ENCODE assay signal across 1 cellular context in the genomic region with DNA sequence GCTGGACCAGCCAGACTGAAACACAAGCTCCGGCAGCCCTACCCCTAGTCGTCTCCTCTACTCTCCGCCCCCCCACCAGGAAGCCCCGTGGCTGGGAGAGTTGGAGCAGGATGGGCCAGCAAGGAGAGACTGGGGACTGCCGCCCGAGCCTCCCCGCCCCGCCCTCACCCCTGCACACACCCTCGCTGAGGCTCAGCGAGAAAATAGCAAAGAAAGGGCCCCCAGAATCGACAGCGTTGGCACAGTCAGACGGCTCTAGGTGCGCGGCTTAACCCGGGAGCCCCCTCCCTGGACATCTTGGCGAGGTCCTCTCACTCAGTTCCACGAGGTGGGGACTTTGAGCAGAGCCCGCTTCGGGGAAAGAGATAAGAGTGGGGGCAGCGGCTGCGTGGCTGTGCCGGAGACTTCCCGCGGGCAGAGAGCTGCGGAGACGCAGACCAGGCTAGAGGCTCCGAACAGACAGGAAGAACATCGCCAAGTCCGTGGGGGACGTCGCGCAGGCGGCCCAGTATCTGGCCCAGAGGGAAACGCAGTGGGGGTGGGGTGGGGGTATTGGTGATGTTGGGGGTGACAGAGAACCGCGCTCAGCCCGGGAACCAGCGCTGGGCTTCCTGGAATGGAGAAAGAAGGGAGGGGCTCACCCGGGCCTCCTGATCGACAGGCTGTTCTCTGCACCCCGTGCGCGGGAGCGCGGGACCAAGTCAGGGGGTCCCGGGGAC.
TF ChIP-seq lines count a peak whose summit lies in the region.

No MANE protein-coding gene starts in this region.

TF ChIP-seq in K562, 482 proteins besides CTCF, POLR2A, EP300 and RAD21 (continued from another document and continues in another):
- TF ChIP-seq DNMT1 (IDR thresholded peaks at IDR 0.05) (no peak), MEIS2 (IDR thresholded peaks at IDR 0.05; ENCODE audit: partially characterized antibody) (no peak), ZNF57 (CRISPR knock-in tag; IDR thresholded peaks at IDR 0.05) (no peak), BCL6 (CRISPR knock-in tag; IDR thresholded peaks at IDR 0.05) (no peak), KDM2B (CRISPR knock-in tag; IDR thresholded peaks at IDR 0.05) (0 out of 2 replicates have a peak, but pooled peaks have one; percentile 65), NELFE (IDR thresholded peaks at IDR 0.05; ENCODE audit: insufficient read depth, insufficient read length) (no peak), PTRF (tag; IDR thresholded peaks at IDR 0.05) (no peak), RAD51 (IDR thresholded peaks at IDR 0.05; ENCODE audit: borderline replicate concordance, low read depth) (no peak), STAG1 (CRISPR knock-in tag; IDR thresholded peaks at IDR 0.05; ENCODE audit: borderline replicate concordance) (no peak), GTF2E2 (tag; IDR thresholded peaks at IDR 0.05) (no peak), BRD4 (IDR thresholded peaks at IDR 0.05) (no peak), ZNF644 (tag; IDR thresholded peaks at IDR 0.05; ENCODE audit: low read depth) (no peak), ZNF311 (CRISPR knock-in tag; IDR thresholded peaks at IDR 0.05) (no peak), IFI16 (CRISPR knock-in tag; IDR thresholded peaks at IDR 0.05) (no peak), SETDB1 (IDR thresholded peaks at IDR 0.05; ENCODE audit: low read length) (no peak), RFX1 (IDR thresholded peaks at IDR 0.05) (no peak), EHMT2 (IDR thresholded peaks at IDR 0.05) (no peak), TCFL5 (CRISPR knock-in tag; conservative IDR thresholded peaks at IDR 0.05) (no peak), KLF6 (CRISPR knock-in tag; IDR thresholded peaks at IDR 0.05; ENCODE audit: borderline replicate concordance) (no peak), ESRRA (IDR thresholded peaks at IDR 0.05; ENCODE audit: borderline replicate concordance, low read depth) (no peak), CHD2 (IDR thresholded peaks at IDR 0.05; ENCODE audit: low read depth, low read length) (no peak), TCF7L2 (IDR thresholded peaks at IDR 0.05; ENCODE audit: low read depth, low read length) (no peak), SRSF9 (IDR thresholded peaks at IDR 0.05; ENCODE audit: borderline replicate concordance, low read depth, low read length) (no peak), ZNF431 (CRISPR knock-in tag; IDR thresholded peaks at IDR 0.05) (no peak), MYBL2 (IDR thresholded peaks at IDR 0.05; ENCODE audit: low read depth) (no peak), MYBL2 (CRISPR knock-in tag; IDR thresholded peaks at IDR 0.05; ENCODE audit: borderline replicate concordance) (no peak), ZNF263 (CRISPR knock-in tag; IDR thresholded peaks at IDR 0.05; ENCODE audit: borderline replicate concordance) (no peak), FOXA3 (CRISPR knock-in tag; conservative IDR thresholded peaks at IDR 0.05 in 1 of 2, IDR thresholded peaks at IDR 0.05 in 1 of 2) (no peak), TRIM28 (IDR thresholded peaks at IDR 0.05) (no peak), ZNF347 (CRISPR knock-in tag; IDR thresholded peaks at IDR 0.05; ENCODE audit: low read depth) (no peak), POLR2AphosphoS5 (IDR thresholded peaks at IDR 0.05; ENCODE audit: control insufficient read depth, insufficient read depth, low read depth, low read length) (no peak), KHSRP (IDR thresholded peaks at IDR 0.05) (no peak), MAFF (IDR thresholded peaks at IDR 0.05; ENCODE audit: low read length) (no peak), BRD9 (IDR thresholded peaks at IDR 0.05; ENCODE audit: low read depth, partially characterized antibody) (no peak), NR2F6 (CRISPR knock-in tag; IDR thresholded peaks at IDR 0.05) (no peak), ATF1 (CRISPR knock-in tag; IDR thresholded peaks at IDR 0.05) (no peak), ATF1 (tag; IDR thresholded peaks at IDR 0.05) (no peak), KLF16 (IDR thresholded peaks at IDR 0.05) (no peak), TAL1 (IDR thresholded peaks at IDR 0.05) (no peak), DACH1 (IDR thresholded peaks at IDR 0.05; ENCODE audit: partially characterized antibody) (no peak), NFATC3 (IDR thresholded peaks at IDR 0.05) (no peak), SRF (CRISPR knock-in tag; IDR thresholded peaks at IDR 0.05) (no peak; a peak in 1 of 4 replicates), NR3C1 (CRISPR knock-in tag; IDR thresholded peaks at IDR 0.05) (no peak)
- TF ChIP-seq, protein P1, sequence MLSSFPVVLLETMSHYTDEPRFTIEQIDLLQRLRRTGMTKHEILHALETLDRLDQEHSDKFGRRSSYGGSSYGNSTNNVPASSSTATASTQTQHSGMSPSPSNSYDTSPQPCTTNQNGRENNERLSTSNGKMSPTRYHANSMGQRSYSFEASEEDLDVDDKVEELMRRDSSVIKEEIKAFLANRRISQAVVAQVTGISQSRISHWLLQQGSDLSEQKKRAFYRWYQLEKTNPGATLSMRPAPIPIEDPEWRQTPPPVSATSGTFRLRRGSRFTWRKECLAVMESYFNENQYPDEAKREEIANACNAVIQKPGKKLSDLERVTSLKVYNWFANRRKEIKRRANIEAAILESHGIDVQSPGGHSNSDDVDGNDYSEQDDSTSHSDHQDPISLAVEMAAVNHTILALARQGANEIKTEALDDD (IDR thresholded peaks at IDR 0.05): no peak
- TF ChIP-seq, protein P2, sequence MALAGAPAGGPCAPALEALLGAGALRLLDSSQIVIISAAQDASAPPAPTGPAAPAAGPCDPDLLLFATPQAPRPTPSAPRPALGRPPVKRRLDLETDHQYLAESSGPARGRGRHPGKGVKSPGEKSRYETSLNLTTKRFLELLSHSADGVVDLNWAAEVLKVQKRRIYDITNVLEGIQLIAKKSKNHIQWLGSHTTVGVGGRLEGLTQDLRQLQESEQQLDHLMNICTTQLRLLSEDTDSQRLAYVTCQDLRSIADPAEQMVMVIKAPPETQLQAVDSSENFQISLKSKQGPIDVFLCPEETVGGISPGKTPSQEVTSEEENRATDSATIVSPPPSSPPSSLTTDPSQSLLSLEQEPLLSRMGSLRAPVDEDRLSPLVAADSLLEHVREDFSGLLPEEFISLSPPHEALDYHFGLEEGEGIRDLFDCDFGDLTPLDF (CRISPR knock-in tag; IDR thresholded peaks at IDR 0.05): no peak
- TF ChIP-seq, protein P3, sequence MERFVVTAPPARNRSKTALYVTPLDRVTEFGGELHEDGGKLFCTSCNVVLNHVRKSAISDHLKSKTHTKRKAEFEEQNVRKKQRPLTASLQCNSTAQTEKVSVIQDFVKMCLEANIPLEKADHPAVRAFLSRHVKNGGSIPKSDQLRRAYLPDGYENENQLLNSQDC (CRISPR knock-in tag; IDR thresholded peaks at IDR 0.05): no peak
- TF ChIP-seq, protein P4, sequence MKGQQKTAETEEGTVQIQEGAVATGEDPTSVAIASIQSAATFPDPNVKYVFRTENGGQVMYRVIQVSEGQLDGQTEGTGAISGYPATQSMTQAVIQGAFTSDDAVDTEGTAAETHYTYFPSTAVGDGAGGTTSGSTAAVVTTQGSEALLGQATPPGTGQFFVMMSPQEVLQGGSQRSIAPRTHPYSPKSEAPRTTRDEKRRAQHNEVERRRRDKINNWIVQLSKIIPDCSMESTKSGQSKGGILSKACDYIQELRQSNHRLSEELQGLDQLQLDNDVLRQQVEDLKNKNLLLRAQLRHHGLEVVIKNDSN (CRISPR knock-in tag; IDR thresholded peaks at IDR 0.05): no peak
- TF ChIP-seq, protein P5, sequence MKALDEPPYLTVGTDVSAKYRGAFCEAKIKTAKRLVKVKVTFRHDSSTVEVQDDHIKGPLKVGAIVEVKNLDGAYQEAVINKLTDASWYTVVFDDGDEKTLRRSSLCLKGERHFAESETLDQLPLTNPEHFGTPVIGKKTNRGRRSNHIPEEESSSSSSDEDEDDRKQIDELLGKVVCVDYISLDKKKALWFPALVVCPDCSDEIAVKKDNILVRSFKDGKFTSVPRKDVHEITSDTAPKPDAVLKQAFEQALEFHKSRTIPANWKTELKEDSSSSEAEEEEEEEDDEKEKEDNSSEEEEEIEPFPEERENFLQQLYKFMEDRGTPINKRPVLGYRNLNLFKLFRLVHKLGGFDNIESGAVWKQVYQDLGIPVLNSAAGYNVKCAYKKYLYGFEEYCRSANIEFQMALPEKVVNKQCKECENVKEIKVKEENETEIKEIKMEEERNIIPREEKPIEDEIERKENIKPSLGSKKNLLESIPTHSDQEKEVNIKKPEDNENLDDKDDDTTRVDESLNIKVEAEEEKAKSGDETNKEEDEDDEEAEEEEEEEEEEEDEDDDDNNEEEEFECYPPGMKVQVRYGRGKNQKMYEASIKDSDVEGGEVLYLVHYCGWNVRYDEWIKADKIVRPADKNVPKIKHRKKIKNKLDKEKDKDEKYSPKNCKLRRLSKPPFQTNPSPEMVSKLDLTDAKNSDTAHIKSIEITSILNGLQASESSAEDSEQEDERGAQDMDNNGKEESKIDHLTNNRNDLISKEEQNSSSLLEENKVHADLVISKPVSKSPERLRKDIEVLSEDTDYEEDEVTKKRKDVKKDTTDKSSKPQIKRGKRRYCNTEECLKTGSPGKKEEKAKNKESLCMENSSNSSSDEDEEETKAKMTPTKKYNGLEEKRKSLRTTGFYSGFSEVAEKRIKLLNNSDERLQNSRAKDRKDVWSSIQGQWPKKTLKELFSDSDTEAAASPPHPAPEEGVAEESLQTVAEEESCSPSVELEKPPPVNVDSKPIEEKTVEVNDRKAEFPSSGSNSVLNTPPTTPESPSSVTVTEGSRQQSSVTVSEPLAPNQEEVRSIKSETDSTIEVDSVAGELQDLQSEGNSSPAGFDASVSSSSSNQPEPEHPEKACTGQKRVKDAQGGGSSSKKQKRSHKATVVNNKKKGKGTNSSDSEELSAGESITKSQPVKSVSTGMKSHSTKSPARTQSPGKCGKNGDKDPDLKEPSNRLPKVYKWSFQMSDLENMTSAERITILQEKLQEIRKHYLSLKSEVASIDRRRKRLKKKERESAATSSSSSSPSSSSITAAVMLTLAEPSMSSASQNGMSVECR (CRISPR knock-in tag; IDR thresholded peaks at IDR 0.05): no peak
- TF ChIP-seq, protein P6, sequence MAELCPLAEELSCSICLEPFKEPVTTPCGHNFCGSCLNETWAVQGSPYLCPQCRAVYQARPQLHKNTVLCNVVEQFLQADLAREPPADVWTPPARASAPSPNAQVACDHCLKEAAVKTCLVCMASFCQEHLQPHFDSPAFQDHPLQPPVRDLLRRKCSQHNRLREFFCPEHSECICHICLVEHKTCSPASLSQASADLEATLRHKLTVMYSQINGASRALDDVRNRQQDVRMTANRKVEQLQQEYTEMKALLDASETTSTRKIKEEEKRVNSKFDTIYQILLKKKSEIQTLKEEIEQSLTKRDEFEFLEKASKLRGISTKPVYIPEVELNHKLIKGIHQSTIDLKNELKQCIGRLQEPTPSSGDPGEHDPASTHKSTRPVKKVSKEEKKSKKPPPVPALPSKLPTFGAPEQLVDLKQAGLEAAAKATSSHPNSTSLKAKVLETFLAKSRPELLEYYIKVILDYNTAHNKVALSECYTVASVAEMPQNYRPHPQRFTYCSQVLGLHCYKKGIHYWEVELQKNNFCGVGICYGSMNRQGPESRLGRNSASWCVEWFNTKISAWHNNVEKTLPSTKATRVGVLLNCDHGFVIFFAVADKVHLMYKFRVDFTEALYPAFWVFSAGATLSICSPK (IDR thresholded peaks at IDR 0.05; ENCODE audit: borderline replicate concordance): no peak
- TF ChIP-seq, protein P7, sequence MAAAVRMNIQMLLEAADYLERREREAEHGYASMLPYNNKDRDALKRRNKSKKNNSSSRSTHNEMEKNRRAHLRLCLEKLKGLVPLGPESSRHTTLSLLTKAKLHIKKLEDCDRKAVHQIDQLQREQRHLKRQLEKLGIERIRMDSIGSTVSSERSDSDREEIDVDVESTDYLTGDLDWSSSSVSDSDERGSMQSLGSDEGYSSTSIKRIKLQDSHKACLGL (CRISPR knock-in tag; IDR thresholded peaks at IDR 0.05; ENCODE audit: borderline replicate concordance, poor library complexity, severe bottlenecking): no peak
- TF ChIP-seq, protein P8, sequence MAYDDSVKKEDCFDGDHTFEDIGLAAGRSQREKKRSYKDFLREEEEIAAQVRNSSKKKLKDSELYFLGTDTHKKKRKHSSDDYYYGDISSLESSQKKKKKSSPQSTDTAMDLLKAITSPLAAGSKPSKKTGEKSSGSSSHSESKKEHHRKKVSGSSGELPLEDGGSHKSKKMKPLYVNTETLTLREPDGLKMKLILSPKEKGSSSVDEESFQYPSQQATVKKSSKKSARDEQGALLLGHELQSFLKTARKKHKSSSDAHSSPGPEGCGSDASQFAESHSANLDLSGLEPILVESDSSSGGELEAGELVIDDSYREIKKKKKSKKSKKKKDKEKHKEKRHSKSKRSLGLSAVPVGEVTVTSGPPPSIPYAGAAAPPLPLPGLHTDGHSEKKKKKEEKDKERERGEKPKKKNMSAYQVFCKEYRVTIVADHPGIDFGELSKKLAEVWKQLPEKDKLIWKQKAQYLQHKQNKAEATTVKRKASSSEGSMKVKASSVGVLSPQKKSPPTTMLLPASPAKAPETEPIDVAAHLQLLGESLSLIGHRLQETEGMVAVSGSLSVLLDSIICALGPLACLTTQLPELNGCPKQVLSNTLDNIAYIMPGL (CRISPR knock-in tag; IDR thresholded peaks at IDR 0.05): 0 out of 2 replicates have a peak, but pooled peaks have one; percentile 5
- TF ChIP-seq, protein P9, sequence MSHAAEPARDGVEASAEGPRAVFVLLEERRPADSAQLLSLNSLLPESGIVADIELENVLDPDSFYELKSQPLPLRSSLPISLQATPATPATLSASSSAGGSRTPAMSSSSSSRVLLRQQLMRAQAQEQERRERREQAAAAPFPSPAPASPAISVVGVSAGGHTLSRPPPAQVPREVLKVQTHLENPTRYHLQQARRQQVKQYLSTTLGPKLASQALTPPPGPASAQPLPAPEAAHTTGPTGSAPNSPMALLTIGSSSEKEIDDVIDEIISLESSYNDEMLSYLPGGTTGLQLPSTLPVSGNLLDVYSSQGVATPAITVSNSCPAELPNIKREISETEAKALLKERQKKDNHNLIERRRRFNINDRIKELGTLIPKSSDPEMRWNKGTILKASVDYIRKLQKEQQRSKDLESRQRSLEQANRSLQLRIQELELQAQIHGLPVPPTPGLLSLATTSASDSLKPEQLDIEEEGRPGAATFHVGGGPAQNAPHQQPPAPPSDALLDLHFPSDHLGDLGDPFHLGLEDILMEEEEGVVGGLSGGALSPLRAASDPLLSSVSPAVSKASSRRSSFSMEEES (CRISPR knock-in tag; IDR thresholded peaks at IDR 0.05): no peak
